Comparison of ENCODE assay signal across 3 cellular contexts in genomic region chr4:24638396-24638875, GRCh38.
"Had no signal": no experiment of that assay in that cellular context is flagged by ENCODE, and none has a peak within 500 bp of the region (broad histone marks: within the 10 kb centered on the region; RNA-seq: fewer than 3 reads in every experiment).

No MANE protein-coding gene starts in this region.

- DNase-seq: GDM1, GF-D8 had no signal

- H3K4me3 ChIP-seq: GM12878 had no signal
